ENCODE assay signal across 14 cellular contexts in genomic region chr11:8775341-8776133, GRCh38.
A peak's percentile ranks its signal among the peaks of the same experiment; 100 is the strongest.
DNase-seq lines count a peak whose midpoint lies in the region; ATAC-seq, FAIRE-seq and TF ChIP-seq lines count a peak whose summit lies in the region.
"Had no signal": no experiment of that assay in that cellular context is flagged by ENCODE, and none has a peak within 500 bp of the region (broad histone marks: within the 10 kb centered on the region; RNA-seq: fewer than 3 reads in every experiment).

No MANE protein-coding gene starts in this region.

- H3K4ac ChIP-seq in mesenchymal stem cell (ENCODE audit: low read depth in 1 of 2, low read length in 2 of 2) = no peak overlapping the region

- H2BK5ac ChIP-seq in mesenchymal stem cell (ENCODE audit: low read depth, low read length, poor library complexity, severe bottlenecking) = no peak overlapping the region

- H3K9ac ChIP-seq in mesenchymal stem cell (ENCODE audit: low read length) = no peak overlapping the region

- H3K23ac ChIP-seq in mesenchymal stem cell (ENCODE audit: low read length in 2 of 2) = no peak overlapping the region

- WGBS in pancreas, 2 donors = 26 to 27% methylated on average over 5 of the region's 5 CpGs
- WGBS in mesenchymal stem cell = 91% methylated on average over 5 of the region's 5 CpGs

- H3K27ac ChIP-seq in left ventricle myocardium inferior (replicated peaks) (peak overlapping the region; percentile 87), pancreas (peak overlapping the region in 2 of 4 donors; percentile 13 to 25), mesenchymal stem cell (ENCODE audit: low read length, poor library complexity, severe bottlenecking) (no peak overlapping the region)
- H3K27ac ChIP-seq: 22Rv1 had no signal

- no peak overlapping the region for H2AFZ ChIP-seq in mesenchymal stem cell (ENCODE audit: low read depth, low read length)

- TF ChIP-seq CTCF in left ventricle myocardium inferior (IDR thresholded peaks at IDR 0.05; ENCODE audit: borderline replicate concordance) (no peak), pancreas (IDR thresholded peaks at IDR 0.05) (no peak), GM10266 (IDR thresholded peaks at IDR 0.05; ENCODE audit: control insufficient read depth, insufficient read depth, low read depth, missing control alignments) (no peak)

- H3K4me1 ChIP-seq in left ventricle myocardium inferior (peaks cover 97% of the 10 kb centered on the region), pancreas (peaks cover 9 to 35% (median 23%) of the 10 kb centered on the region in 3 donors), mesenchymal stem cell (ENCODE audit: control insufficient read depth, insufficient read depth, low read depth, low read length) (peaks cover 18% of the 10 kb centered on the region)

- ATAC-seq in pancreas = peak; percentile 49 to 77 (median 66)
- ATAC-seq: stimulated activated naive CD8-positive, alpha-beta T cell treated with anti-CD3 and anti-CD28 coated beads, Interleukin-15, Interleukin-2, amounts not matched to agents 100 U/mL and 50 U/mL, for 24 hours had no signal

- no peak overlapping the region for H2BK120ac ChIP-seq in mesenchymal stem cell (ENCODE audit: low read depth, low read length)

- DNase-seq in NCI-H524 (lab: John Stamatoyannopoulos, UW) (peak; percentile 53 to 72), NCI-H524 treated with DMSO at 0.1 percent for 48 hours (lab: John Stamatoyannopoulos, UW) (no peak), left ventricle myocardium inferior (no peak), pancreas (peak in 5 of 6 donors; percentile 40 to 59 (median 55)), NCI-H748 treated with DMSO at 0.1 percent for 48 hours (lab: John Stamatoyannopoulos, UW) (no peak), GM10266 (ENCODE audit: extremely low spot score) (no peak), mesenchymal stem cell (no peak)
- DNase-seq in stimulated activated naive CD4-positive, alpha-beta T cell treated with Interleukin-2 at 50 U/mL for 16 hours (lab: John Stamatoyannopoulos, UW) = no peak
- DNase-seq: central memory CD4-positive, alpha-beta T cell; KG1; NCI-H1930; stimulated activated CD4-positive, alpha-beta T cell treated with anti-CD3 and anti-CD28 coated beads, Interleukin-1b, Interleukin-23, amount 100 ng/mL, for 48 hours; stimulated activated naive CD8-positive, alpha-beta T cell treated with anti-CD3 and anti-CD28 coated beads, Interleukin-15, Interleukin-2, amounts not matched to agents 100 U/mL and 50 U/mL, for 24 hours had no signal

- H3K27me3 ChIP-seq in left ventricle myocardium inferior (ENCODE audit: low read depth) (no peaks in the 10 kb centered on the region), pancreas (no peaks in the 10 kb centered on the region), mesenchymal stem cell (ENCODE audit: control insufficient read depth in 1 of 2, insufficient read depth in 1 of 2, low read length in 2 of 2) (no peaks in the 10 kb centered on the region)

- H4K91ac ChIP-seq in mesenchymal stem cell (ENCODE audit: low read length) = no peak overlapping the region

- no peak overlapping the region for H3K18ac ChIP-seq in mesenchymal stem cell (ENCODE audit: low read depth in 1 of 2, low read length in 2 of 2)

- H2BK15ac ChIP-seq in mesenchymal stem cell (ENCODE audit: low read depth, poor library complexity, severe bottlenecking) = no peak overlapping the region

- intact Hi-C loops in left ventricle myocardium inferior (cut with micrococcal nuclease) (no loop called here), pancreas (cut with DNase I) (no loop called here)

- H4K8ac ChIP-seq in mesenchymal stem cell (ENCODE audit: low read length) = no peak overlapping the region

- FAIRE-seq in pancreas (lab: Jason Lieb, UNC) = no peak

- H3K79me1 ChIP-seq in mesenchymal stem cell (replicated peaks; ENCODE audit: low read length, poor library complexity, severe bottlenecking) = peaks cover 55% of the 10 kb centered on the region

- H3K36me3 ChIP-seq in left ventricle myocardium inferior (no peaks in the 10 kb centered on the region), pancreas (no peaks in the 10 kb centered on the region), mesenchymal stem cell (ENCODE audit: control insufficient read depth in 1 of 2, insufficient read depth in 2 of 2, low read depth in 1 of 2, low read length in 2 of 2) (peaks cover 17 to 20% of the 10 kb centered on the region in 2 experiments)

- H3K4me3 ChIP-seq in left ventricle myocardium inferior (no peak overlapping the region), pancreas (no peak overlapping the region), mesenchymal stem cell (ENCODE audit: insufficient read depth in 1 of 2, low read depth in 1 of 2, low read length in 2 of 2) (no peak overlapping the region)

- H2BK12ac ChIP-seq in mesenchymal stem cell (ENCODE audit: low read length in 2 of 2) = no peak overlapping the region

- H3K9me3 ChIP-seq in left ventricle myocardium inferior (replicated peaks) (no peaks in the 10 kb centered on the region), pancreas (no peaks in the 10 kb centered on the region), mesenchymal stem cell (ENCODE audit: control insufficient read depth, low read length) (no peaks in the 10 kb centered on the region)

- H2AK5ac ChIP-seq in mesenchymal stem cell (ENCODE audit: low read length, severe bottlenecking) = no peak overlapping the region

- no peak overlapping the region for H3K4me2 ChIP-seq in mesenchymal stem cell (ENCODE audit: low read length, poor library complexity, severe bottlenecking)

- H3K14ac ChIP-seq in mesenchymal stem cell (ENCODE audit: low read length in 2 of 2) = no peak overlapping the region

Comparison
In these comparisons a context has a peak if more than half of its experiments do, and no peak if none do; other contexts are left out.
1. DNase-seq: peak in NCI-H524 (2 of 2) and pancreas (5 of 6); none in NCI-H524 treated with DMSO at 0.1 percent for 48 hours (single experiment), left ventricle myocardium inferior (single experiment), stimulated activated naive CD4-positive, alpha-beta T cell treated with Interleukin-2 at 50 U/mL for 16 hours (single experiment), NCI-H748 treated with DMSO at 0.1 percent for 48 hours (single experiment), GM10266 (single experiment) and mesenchymal stem cell (single experiment).